Comparison of ENCODE assay signal across 8 cellular contexts in the genomic region with DNA sequence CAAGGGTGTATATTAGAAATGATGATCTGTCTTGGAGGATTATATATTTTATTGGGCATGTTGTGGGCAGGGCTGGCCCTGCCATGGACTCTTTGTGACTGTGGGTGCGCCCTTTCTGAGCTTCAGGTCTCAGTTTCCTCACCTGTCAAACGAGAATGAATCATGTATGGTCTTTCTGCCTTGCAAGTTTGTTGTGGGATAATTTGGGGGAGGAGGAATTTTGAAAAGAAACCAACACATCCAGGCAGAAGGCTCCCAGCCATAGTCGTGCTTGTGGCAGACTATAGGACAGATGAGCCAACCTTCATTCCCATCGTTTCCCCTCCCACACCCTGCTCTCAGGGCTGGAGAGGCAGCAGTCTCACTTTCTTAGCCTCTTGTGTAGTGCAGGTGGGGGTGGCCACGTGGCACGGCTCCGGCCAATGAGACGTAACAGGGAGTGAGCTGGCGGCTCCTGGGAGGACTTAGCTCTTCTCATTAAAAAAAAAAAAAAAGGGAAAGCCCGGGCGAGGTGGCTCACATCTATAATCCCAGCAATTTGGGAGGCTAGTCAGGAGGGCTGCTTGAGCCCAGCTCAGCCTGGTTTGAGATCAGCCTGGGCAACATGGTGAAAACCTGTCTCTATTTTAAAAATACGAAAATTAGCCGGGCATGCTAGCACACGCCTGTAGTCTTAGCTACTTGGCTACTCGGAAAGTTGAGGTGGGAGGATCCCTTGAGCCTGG.
DNase-seq lines count a peak whose midpoint lies in the region; ATAC-seq and TF ChIP-seq lines count a peak whose summit lies in the region.

No MANE protein-coding gene starts in this region.

- no peaks in the 10 kb centered on the region for H3K36me3 Mint-ChIP-seq in activated CD4-positive, alpha-beta T cell treated with anti-CD3 and anti-CD28 coated beads for 36 hours (ENCODE audit: low read depth)
- no peaks in the 10 kb centered on the region for H3K36me3 Mint-ChIP-seq in chondrocyte (ENCODE audit: low read depth)
- peaks cover 5% of the 10 kb centered on the region for H3K36me3 Mint-ChIP-seq in glutamatergic neuron (ENCODE audit: unreplicated experiment)

- CTCF ChIA-PET in activated CD4-positive, alpha-beta T cell treated with anti-CD3 and anti-CD28 coated beads for 36 hours (lab: Charles Lee): interaction anchor here (0.8 kb wide), 1 partner anchor 494 kb away, joined by 3 read pairs; no protein-coding TSS in a partner anchor

- no peak overlapping the region for H3K27ac Mint-ChIP-seq in activated CD4-positive, alpha-beta T cell treated with anti-CD3 and anti-CD28 coated beads for 36 hours
- H3K27ac Mint-ChIP-seq in chondrocyte (ENCODE audit: unreplicated experiment) (no peak overlapping the region), glutamatergic neuron (ENCODE audit: unreplicated experiment) (no peak overlapping the region)

- H3K4me3 Mint-ChIP-seq in activated CD4-positive, alpha-beta T cell treated with anti-CD3 and anti-CD28 coated beads for 36 hours: no peak overlapping the region
- no peak overlapping the region for H3K4me3 Mint-ChIP-seq in chondrocyte (ENCODE audit: unreplicated experiment)
- no peak overlapping the region for H3K4me3 Mint-ChIP-seq in glutamatergic neuron (ENCODE audit: unreplicated experiment)

- H3K9me3 Mint-ChIP-seq in activated CD4-positive, alpha-beta T cell treated with anti-CD3 and anti-CD28 coated beads for 36 hours (ENCODE audit: low read depth): no peaks in the 10 kb centered on the region
- H3K9me3 Mint-ChIP-seq in chondrocyte (ENCODE audit: low read depth) (no peaks in the 10 kb centered on the region), glutamatergic neuron (ENCODE audit: unreplicated experiment) (peaks cover 2% of the 10 kb centered on the region)

- intact Hi-C loops in activated CD4-positive, alpha-beta T cell treated with anti-CD3 and anti-CD28 coated beads for 36 hours (cut with DNase I, micrococcal nuclease): no loop called here
- intact Hi-C loops in esophagus squamous epithelium (cut with DNase I): no loop called here
- intact Hi-C loops in thyroid gland (cut with DNase I): no loop called here

- H3K9me3 ChIP-seq in esophagus squamous epithelium (no peaks in the 10 kb centered on the region), thyroid gland (no peaks in the 10 kb centered on the region)

- DNase-seq in activated CD4-positive, alpha-beta T cell treated with anti-CD3 and anti-CD28 coated beads for 36 hours: peak; percentile 19
- DNase-seq in activated CD4-positive, alpha-beta T cell treated with anti-CD3 and anti-CD28 coated beads, Interleukin-2, amount 50 U/mL, for 4 hours: no peak
- DNase-seq in NCI-H774 (lab: John Stamatoyannopoulos, UW): peak; percentile 77
- DNase-seq in esophagus squamous epithelium (lab: John Stamatoyannopoulos, UW): no peak
- peak; percentile 90 to 91 for DNase-seq in thyroid gland
- DNase-seq in chondrocyte (ENCODE audit: low spot score): no peak
- DNase-seq in activated effector memory CD4-positive, alpha-beta T cell treated with anti-CD3 and anti-CD28 coated beads, Interleukin-2, amount 50 U/mL, for 16 hours: no peak
- DNase-seq in glutamatergic neuron: no peak

- H3K4me1 ChIP-seq in esophagus squamous epithelium (peaks cover 16 to 66% (median 24%) of the 10 kb centered on the region in 3 donors), thyroid gland (peaks cover 0 to 12% of the 10 kb centered on the region in 2 donors)

- TF ChIP-seq CTCF in esophagus squamous epithelium (IDR thresholded peaks at IDR 0.05): no peak
- no peak for TF ChIP-seq CTCF in thyroid gland (IDR thresholded peaks at IDR 0.05)
- TF ChIP-seq CTCF in chondrocyte (IDR thresholded peaks at IDR 0.05): no peak
- TF ChIP-seq CTCF in glutamatergic neuron (IDR thresholded peaks at IDR 0.05; ENCODE audit: partially characterized antibody, unreplicated experiment): no peak

- POLR2A ChIA-PET in activated CD4-positive, alpha-beta T cell treated with anti-CD3 and anti-CD28 coated beads for 36 hours (lab: Charles Lee): no interaction called here

- peak overlapping the region in 2 of 4 donors; percentile 6 to 29 for H3K4me3 ChIP-seq in esophagus squamous epithelium
- no peak overlapping the region for H3K4me3 ChIP-seq in thyroid gland (replicated peaks in 1 of 3)

- no peaks in the 10 kb centered on the region for H3K27me3 Mint-ChIP-seq in activated CD4-positive, alpha-beta T cell treated with anti-CD3 and anti-CD28 coated beads for 36 hours
- H3K27me3 Mint-ChIP-seq in chondrocyte (ENCODE audit: low read depth) (no peaks in the 10 kb centered on the region), glutamatergic neuron (ENCODE audit: unreplicated experiment) (peaks cover 2% of the 10 kb centered on the region)

- H3K27ac ChIP-seq in esophagus squamous epithelium (peak overlapping the region; percentile 57 to 86 (median 83)), thyroid gland (no peak overlapping the region)

- no peaks in the 10 kb centered on the region for H3K4me1 Mint-ChIP-seq in activated CD4-positive, alpha-beta T cell treated with anti-CD3 and anti-CD28 coated beads for 36 hours
- H3K4me1 Mint-ChIP-seq in chondrocyte (ENCODE audit: low read depth) (peaks cover 17% of the 10 kb centered on the region), glutamatergic neuron (ENCODE audit: low read depth, unreplicated experiment) (peaks cover 6% of the 10 kb centered on the region)

- WGBS in esophagus squamous epithelium, 2 donors: 32 to 50% methylated on average over 10 to 14 of the region's 15 CpGs
- WGBS in thyroid gland, 2 donors: 35 to 37% methylated on average over 15 of the region's 15 CpGs

- H3K27me3 ChIP-seq in esophagus squamous epithelium: no peaks in the 10 kb centered on the region
- H3K27me3 ChIP-seq in thyroid gland: no peaks in the 10 kb centered on the region

- TF ChIP-seq POLR2A in esophagus squamous epithelium (IDR thresholded peaks at IDR 0.05) (no peak), thyroid gland (IDR thresholded peaks at IDR 0.05) (no peak)

- peak; percentile 26 for ATAC-seq in activated CD4-positive, alpha-beta T cell treated with anti-CD3 and anti-CD28 coated beads for 36 hours

- no peaks in the 10 kb centered on the region for H3K36me3 ChIP-seq in esophagus squamous epithelium
- H3K36me3 ChIP-seq in thyroid gland: no peaks in the 10 kb centered on the region

Comparison
In these comparisons a context has a peak if more than half of its experiments do, and no peak if none do; other contexts are left out.
1. DNase-seq: peak in activated CD4-positive, alpha-beta T cell treated with anti-CD3 and anti-CD28 coated beads for 36 hours (single experiment), NCI-H774 (single experiment) and thyroid gland (2 of 2); none in activated CD4-positive, alpha-beta T cell treated with anti-CD3 and anti-CD28 coated beads, Interleukin-2, amount 50 U/mL, for 4 hours (0 of 2), esophagus squamous epithelium (single experiment), chondrocyte (single experiment), activated effector memory CD4-positive, alpha-beta T cell treated with anti-CD3 and anti-CD28 coated beads, Interleukin-2, amount 50 U/mL, for 16 hours (single experiment) and glutamatergic neuron (single experiment).
2. H3K27ac ChIP-seq: peak in esophagus squamous epithelium (4 of 4); none in thyroid gland (0 of 3).